In genomic region chr15:40858706-40859105, GRCh38 we compare ENCODE assay signal across 19 cellular contexts. TPM values are rescaled to one million over a fixed set of nuclear protein-coding genes. Genes with fewer than 3 reads are reported as not detected.
DNase-seq lines count a peak whose midpoint lies in the region; ATAC-seq and TF ChIP-seq lines count a peak whose summit lies in the region.
"Had no signal": no experiment of that assay in that cellular context is flagged by ENCODE, and none has a peak within 500 bp of the region (broad histone marks: within the 10 kb centered on the region; RNA-seq: fewer than 3 reads in every experiment).

No MANE protein-coding gene starts in this region.

- H2BK12ac ChIP-seq in mesenchymal stem cell (ENCODE audit: low read length in 2 of 2) = no peak overlapping the region

- TF ChIP-seq RAD21 in IMR-90 (IDR thresholded peaks at IDR 0.05; ENCODE audit: low read length) = no peak

- H3K27me3 ChIP-seq in IMR-90 (ENCODE audit: control insufficient read depth, insufficient read depth, low read length) = peaks cover 11% of the 10 kb centered on the region
- H3K27me3 ChIP-seq in adrenal gland = no peaks in the 10 kb centered on the region
- peaks cover 0 to 45% of the 10 kb centered on the region in 2 experiments for H3K27me3 ChIP-seq in mesenchymal stem cell (ENCODE audit: control insufficient read depth in 1 of 2, insufficient read depth in 1 of 2, low read length in 2 of 2)
- no peaks in the 10 kb centered on the region for H3K27me3 ChIP-seq in transverse colon
- H3K27me3 ChIP-seq in lower lobe of right lung (ENCODE audit: low read depth) = no peaks in the 10 kb centered on the region
- H3K27me3 ChIP-seq: upper lobe of left lung had no signal

- DNase-seq in IMR-90 (no peak), adrenal gland (peak in 5 of 7 donors; percentile 30 to 67 (median 38)), mesenchymal stem cell (no peak), transverse colon (no peak), lower lobe of right lung (no peak), NCI-H82 treated with DMSO at 0.1 percent for 48 hours (lab: John Stamatoyannopoulos, UW; ENCODE audit: unreplicated experiment) (no peak), hepatic stellate cell (ENCODE audit: low spot score) (no peak)
- DNase-seq: NCI-H2107, sigmoid colon had no signal

- H3K9me1 ChIP-seq in IMR-90 (ENCODE audit: insufficient read depth, low read length) = peaks cover 3% of the 10 kb centered on the region; the same call in 1 of the 2 replicates

- intact Hi-C loops in IMR-90 (cut with micrococcal nuclease) (no loop called here), adrenal gland (cut with DNase I) (loop anchor here (2.0 to 5.0 kb wide), 2 partner anchors 34 kb away; partner anchors contain the start of gene VPS18 (in 1 of the 2)), transverse colon (cut with DNase I; ENCODE audit: low total_unique reads) (loop anchor here (2.0 kb wide), 1 partner anchor 34 kb away; no protein-coding TSS in a partner anchor), lower lobe of right lung (cut with DNase I) (no loop called here)

- H3K18ac ChIP-seq in IMR-90 (ENCODE audit: low read depth, low read length) (no peak overlapping the region), mesenchymal stem cell (ENCODE audit: low read depth in 1 of 2, low read length in 2 of 2) (no peak overlapping the region)

- no peak for TF ChIP-seq POLR2A in IMR-90 (IDR thresholded peaks at IDR 0.05; ENCODE audit: low read depth, low read length)
- no peak for TF ChIP-seq POLR2A in adrenal gland (IDR thresholded peaks at IDR 0.05)
- TF ChIP-seq POLR2A in transverse colon (IDR thresholded peaks at IDR 0.05) = no peak

- H3K14ac ChIP-seq in IMR-90 (replicated peaks; ENCODE audit: low read depth, low read length) (no peak overlapping the region), mesenchymal stem cell (ENCODE audit: low read length in 2 of 2) (no peak overlapping the region)

- TF ChIP-seq CTCF in IMR-90 (conservative IDR thresholded peaks at IDR 0.05; ENCODE audit: low read depth, low read length) (no peak), adrenal gland (IDR thresholded peaks at IDR 0.05) (no peak), transverse colon (IDR thresholded peaks at IDR 0.05) (no peak), lower lobe of right lung (IDR thresholded peaks at IDR 0.05) (no peak)

- in situ Hi-C loops in IMR-90 (cut with MboI; ENCODE audit: low sequenced_read_pairs) (loop anchor here (5.0 kb wide), 1 partner anchor 34 kb away; the partner anchor contains the start of gene VPS18), transverse colon (cut with MboI; ENCODE audit: low pct_ligation_motif_present in 1 of 4, low pct_unique_long_range_greater_than_20kb in 1 of 4, low sequenced_read_pairs in 3 of 4) (loop anchor here in 1 of 4 donors (5.0 kb wide), 1 partner anchor 34 kb away; the partner anchor contains the start of gene VPS18)

- H3K79me1 ChIP-seq in IMR-90 (ENCODE audit: low read depth in 1 of 2, low read length in 2 of 2) (no peaks in the 10 kb centered on the region), mesenchymal stem cell (replicated peaks; ENCODE audit: low read length, poor library complexity, severe bottlenecking) (no peaks in the 10 kb centered on the region)

- H3K4me3 ChIP-seq in IMR-90 (ENCODE audit: insufficient read depth, low read depth, low read length) (no peak overlapping the region), adrenal gland (no peak overlapping the region), mesenchymal stem cell (ENCODE audit: insufficient read depth in 1 of 2, low read depth in 1 of 2, low read length in 2 of 2) (no peak overlapping the region), transverse colon (no peak overlapping the region), lower lobe of right lung (no peak overlapping the region)
- H3K4me3 ChIP-seq: dorsolateral prefrontal cortex, prostate gland, sigmoid colon, upper lobe of left lung had no signal

- CTCF ChIA-PET in IMR-90 (lab: Yijun Ruan, JAX) = interaction anchor here (0.5 to 5.0 kb wide), 12 partner anchors 9 to 289 kb away, joined by 3 to 44 read pairs (median 6); partner anchors contain the start of genes RHOV and VPS18

- H2BK15ac ChIP-seq in IMR-90 (ENCODE audit: low read depth, low read length) (no peak overlapping the region), mesenchymal stem cell (ENCODE audit: low read depth, poor library complexity, severe bottlenecking) (no peak overlapping the region)

- H4K91ac ChIP-seq in IMR-90 (ENCODE audit: insufficient read depth, low read depth, low read length) = no peak overlapping the region
- peak overlapping the region; percentile 30 for H4K91ac ChIP-seq in mesenchymal stem cell (ENCODE audit: low read length)

- H3K4ac ChIP-seq in IMR-90 (ENCODE audit: low read depth, low read length) (no peak overlapping the region), mesenchymal stem cell (ENCODE audit: low read depth in 1 of 2, low read length in 2 of 2) (no peak overlapping the region)

- no peak overlapping the region for H4K5ac ChIP-seq in IMR-90 (ENCODE audit: low read depth, low read length)

- TF ChIP-seq EP300 in transverse colon (IDR thresholded peaks at IDR 0.05; ENCODE audit: low read depth) = no peak

- no peaks in the 10 kb centered on the region for H3K4me1 ChIP-seq in IMR-90 (ENCODE audit: control insufficient read depth, insufficient read depth, low read length)
- peaks cover 0 to 5% of the 10 kb centered on the region in 2 donors for H3K4me1 ChIP-seq in adrenal gland (replicated peaks in 1 of 2)
- H3K4me1 ChIP-seq in mesenchymal stem cell (ENCODE audit: control insufficient read depth, insufficient read depth, low read depth, low read length) = peaks cover 7% of the 10 kb centered on the region
- H3K4me1 ChIP-seq in transverse colon = peaks cover 3 to 50% (median 42%) of the 10 kb centered on the region in 4 donors
- peaks cover 23% of the 10 kb centered on the region for H3K4me1 ChIP-seq in lower lobe of right lung

- H2AK9ac ChIP-seq in IMR-90 (replicated peaks; ENCODE audit: low read depth, low read length, poor library complexity) = peak overlapping the region; percentile 65

- H3K4me2 ChIP-seq in IMR-90 (ENCODE audit: low read depth, low read length) (no peak overlapping the region), mesenchymal stem cell (ENCODE audit: low read length, poor library complexity, severe bottlenecking) (no peak overlapping the region)

- H2BK5ac ChIP-seq in IMR-90 (ENCODE audit: low read depth, low read length, poor library complexity, severe bottlenecking) = no peak overlapping the region
- no peak overlapping the region for H2BK5ac ChIP-seq in mesenchymal stem cell (ENCODE audit: low read depth, low read length, poor library complexity, severe bottlenecking)

- H3K27ac ChIP-seq in IMR-90 (ENCODE audit: insufficient read depth, low read length) (no peak overlapping the region), adrenal gland (no peak overlapping the region), mesenchymal stem cell (ENCODE audit: low read length, poor library complexity, severe bottlenecking) (no peak overlapping the region), transverse colon (peak overlapping the region in 3 of 4 donors; percentile 2 to 83 (median 74)), lower lobe of right lung (no peak overlapping the region)
- H3K27ac ChIP-seq: dorsolateral prefrontal cortex, RWPE1, sigmoid colon had no signal

- POLR2A ChIA-PET in IMR-90 (lab: Charles Lee; ENCODE audit: unreplicated experiment) = no interaction called here

- no TSS peak for BruUV-seq in IMR-90 (replicated peaks; lab: Mats Ljungman, UMichigan)

- dilution Hi-C loops in IMR-90 (cut with HindIII; ENCODE audit: low sequenced_read_pairs, unreplicated experiment) = no loop called here

- WGBS in IMR-90 (ENCODE audit: extremely low coverage in 2 of 2, insufficient read length in 1 of 2), 2 experiments = 100% methylated on average over 1 of the region's 10 CpGs; no CpG with 5 or more reads in 1 of the 2 experiments
- WGBS in adrenal gland, 4 donors = 39 to 57% (median 46%) methylated on average over 10 of the region's 10 CpGs
- 80% methylated on average over 10 of the region's 10 CpGs for WGBS in mesenchymal stem cell
- WGBS in transverse colon (ENCODE audit: low coverage in 1 of 2), 2 donors = 63 to 100% methylated on average over 1 to 10 of the region's 10 CpGs

- H4K8ac ChIP-seq in IMR-90 (ENCODE audit: low read depth in 2 of 2, low read length in 2 of 2) (no peak overlapping the region), mesenchymal stem cell (ENCODE audit: low read length) (no peak overlapping the region)

- no peak for ATAC-seq in IMR-90 (ENCODE audit: low read depth)
- ATAC-seq in lower lobe of right lung = no peak

- no peak overlapping the region for H3K56ac ChIP-seq in IMR-90 (ENCODE audit: extremely low read depth, insufficient read depth, low read length)

- H2BK20ac ChIP-seq in IMR-90 (ENCODE audit: low read depth, low read length) = 0 out of 2 replicates have a peak overlapping the region, but pooled peaks have one; percentile 3

- H2AFZ ChIP-seq in IMR-90 (replicated peaks; ENCODE audit: low read length, poor library complexity) (peak overlapping the region; percentile 43), mesenchymal stem cell (ENCODE audit: low read depth, low read length) (no peak overlapping the region)

- H3K9me3 ChIP-seq in IMR-90 (ENCODE audit: control insufficient read depth, insufficient read depth, low read length) (no peaks in the 10 kb centered on the region), adrenal gland (replicated peaks in 1 of 3) (no peaks in the 10 kb centered on the region), mesenchymal stem cell (ENCODE audit: control insufficient read depth, low read length) (no peaks in the 10 kb centered on the region), transverse colon (no peaks in the 10 kb centered on the region), lower lobe of right lung (no peaks in the 10 kb centered on the region)
- H3K9me3 ChIP-seq: prostate gland, sigmoid colon, upper lobe of left lung had no signal

- no peaks in the 10 kb centered on the region for H3K36me3 ChIP-seq in IMR-90 (ENCODE audit: control insufficient read depth, insufficient read depth, low read length)
- no peaks in the 10 kb centered on the region for H3K36me3 ChIP-seq in adrenal gland (replicated peaks in 1 of 2)
- H3K36me3 ChIP-seq in mesenchymal stem cell (ENCODE audit: control insufficient read depth in 1 of 2, insufficient read depth in 2 of 2, low read depth in 1 of 2, low read length in 2 of 2) = peaks cover 0 to 29% of the 10 kb centered on the region in 2 experiments
- peaks cover 0 to 7% (median 0%) of the 10 kb centered on the region in 4 donors for H3K36me3 ChIP-seq in transverse colon
- H3K36me3 ChIP-seq in lower lobe of right lung = peaks cover 36% of the 10 kb centered on the region
- H3K36me3 ChIP-seq: sigmoid colon, WERI-Rb-1 had no signal

- H3K23ac ChIP-seq in IMR-90 (ENCODE audit: low read depth, low read length) (no peak overlapping the region), mesenchymal stem cell (ENCODE audit: low read length in 2 of 2) (no peak overlapping the region)

- H2BK120ac ChIP-seq in IMR-90 (ENCODE audit: low read depth, low read length) (no peak overlapping the region), mesenchymal stem cell (ENCODE audit: low read depth, low read length) (no peak overlapping the region)

- H4K20me1 ChIP-seq in IMR-90 (ENCODE audit: insufficient read depth, low read length) = no peaks in the 10 kb centered on the region; the same call in 1 of the 2 replicates

- H2AK5ac ChIP-seq in IMR-90 (ENCODE audit: low read depth, low read length) = no peak overlapping the region
- H2AK5ac ChIP-seq in mesenchymal stem cell (ENCODE audit: low read length, severe bottlenecking) = no peak overlapping the region

- H3K9ac ChIP-seq in IMR-90 (ENCODE audit: low read depth, low read length) (no peak overlapping the region), mesenchymal stem cell (ENCODE audit: low read length) (no peak overlapping the region)

RNA-seq across cellular contexts. Expression of gene SPINT1, which starts 14.9 kb away (rescaled TPM):
- total RNA-seq in IMR-90 (2012; rRNA removed) = 0.56 and 0.90 TPM in 2 replicates
- 1.8 and 2.1 TPM in 2 replicates for polyA plus RNA-seq in IMR-90 (2012; rRNA removed)
- polyA plus RNA-seq in IMR-90 (2012; cell fraction: cytosol; rRNA removed) = 2.3 and 3.1 TPM in 2 replicates
- 2.5 and 5.8 TPM in 2 replicates for polyA plus RNA-seq in IMR-90 (2012; cell fraction: nucleus; rRNA removed; ENCODE audit: low replicate concordance)
- 1 to 10 TPM in 6 of 8 donors, under 1 TPM in 2; 0.67 to 5.1 (median 1.6) TPM for total RNA-seq in adrenal gland
- polyA plus RNA-seq in adrenal gland = 1 to 10 TPM in 2 of 3 donors, under 1 TPM in 1; 0.46 to 1.3 (median 1.1) TPM
- polyA plus RNA-seq in mesenchymal stem cell (2013, experiment 1 of 2) = 2.3 TPM
- polyA plus RNA-seq in mesenchymal stem cell (2013, experiment 2 of 2) = 1.7 TPM
- 100 to 1,000 TPM; 285 to 729 (median 580) TPM for total RNA-seq in transverse colon
- total RNA-seq in lower lobe of right lung = 76.5 TPM
- total RNA-seq: LHCN-M2 had no signal

RNA-seq across cellular contexts. Expression of gene RHOV, which starts 15.3 kb away (rescaled TPM):
- total RNA-seq in IMR-90 (2012; rRNA removed) (not detected in 2 replicates), adrenal gland (under 1 TPM in 2 of 8 donors, not detected in 6; 0.11 to 0.34 TPM), transverse colon (1 to 10 TPM; 2.7 to 6.7 (median 4.0) TPM), lower lobe of right lung (1.5 TPM)
- polyA plus RNA-seq in IMR-90 (2012; rRNA removed) (0.07 and 0.10 TPM in 2 replicates), adrenal gland (under 1 TPM in 2 of 3 donors, not detected in 1; 0.13 to 0.16 TPM)
- 0.05 TPM in 1 of 2 replicates, not detected in the other for polyA plus RNA-seq in IMR-90 (2012; cell fraction: cytosol; rRNA removed)
- polyA plus RNA-seq in IMR-90 (2012; cell fraction: nucleus; rRNA removed; ENCODE audit: low replicate concordance) = 0.48 and 0.57 TPM in 2 replicates
- 0.06 TPM for polyA plus RNA-seq in mesenchymal stem cell (2013, experiment 1 of 2)
- polyA plus RNA-seq in mesenchymal stem cell (2013, experiment 2 of 2) = 0.04 TPM
- total RNA-seq: LHCN-M2, sigmoid colon, T-cell had no signal

RNA-seq across cellular contexts. Expression of gene PPP1R14D, which starts 30.2 kb away (rescaled TPM):
- total RNA-seq in IMR-90 (2012; rRNA removed) (not detected in 2 replicates), adrenal gland (not detected), transverse colon (100 to 1,000 TPM in 3 of 4 donors, 10 to 100 TPM in 1; 19.5 to 256 (median 144) TPM), lower lobe of right lung (0.53 TPM)
- polyA plus RNA-seq in IMR-90 (2012; rRNA removed) (not detected in 2 replicates), adrenal gland (not detected)
- not detected in 2 replicates for polyA plus RNA-seq in IMR-90 (2012; cell fraction: cytosol; rRNA removed)
- polyA plus RNA-seq in IMR-90 (2012; cell fraction: nucleus; rRNA removed; ENCODE audit: low replicate concordance) = not detected in 2 replicates
- polyA plus RNA-seq in mesenchymal stem cell (2013, experiment 1 of 2) = not detected
- polyA plus RNA-seq in mesenchymal stem cell (2013, experiment 2 of 2) = not detected
- total RNA-seq: activated CD4-positive, alpha-beta T cell treated with anti-CD3 and anti-CD28 coated beads, Interleukin-2, amount 10 ng/mL, durations not matched to agents 24 days and 14 days; activated CD8-positive, alpha-beta memory T cell treated with anti-CD3 and anti-CD28 coated beads for 36 hours; cerebellum; dorsolateral prefrontal cortex; LHCN-M2; sigmoid colon; T-cell had no signal

RNA-seq across cellular contexts. Expression of gene VPS18, which starts 35.5 kb away (rescaled TPM):
- 30.0 and 32.3 TPM in 2 replicates for total RNA-seq in IMR-90 (2012; rRNA removed)
- polyA plus RNA-seq in IMR-90 (2012; rRNA removed) = 19.3 and 20.8 TPM in 2 replicates
- 15.0 and 19.5 TPM in 2 replicates for polyA plus RNA-seq in IMR-90 (2012; cell fraction: cytosol; rRNA removed)
- polyA plus RNA-seq in IMR-90 (2012; cell fraction: nucleus; rRNA removed; ENCODE audit: low replicate concordance) = 15.5 and 29.3 TPM in 2 replicates
- 10 to 100 TPM; 22.4 to 43.4 (median 35.0) TPM for total RNA-seq in adrenal gland
- 10 to 100 TPM in 1 of 3 donors, 1 to 10 TPM in 2; 8.9 to 16.0 (median 10.0) TPM for polyA plus RNA-seq in adrenal gland
- 30.6 TPM for polyA plus RNA-seq in mesenchymal stem cell (2013, experiment 1 of 2)
- 29.8 TPM for polyA plus RNA-seq in mesenchymal stem cell (2013, experiment 2 of 2)
- 10 to 100 TPM; 18.3 to 58.7 (median 21.0) TPM for total RNA-seq in transverse colon
- 24.0 TPM for total RNA-seq in lower lobe of right lung

RNA-seq across cellular contexts. Expression of gene DNAJC17, which starts 51.4 kb away (rescaled TPM):
- total RNA-seq in IMR-90 (2012; rRNA removed) = 58.3 and 107 TPM in 2 replicates
- polyA plus RNA-seq in IMR-90 (2012; rRNA removed) = 58.6 and 77.1 TPM in 2 replicates
- 36.7 and 109 TPM in 2 replicates for polyA plus RNA-seq in IMR-90 (2012; cell fraction: cytosol; rRNA removed)
- polyA plus RNA-seq in IMR-90 (2012; cell fraction: nucleus; rRNA removed; ENCODE audit: low replicate concordance) = 46.7 and 66.8 TPM in 2 replicates
- total RNA-seq in adrenal gland = 10 to 100 TPM; 27.4 to 88.6 (median 39.4) TPM
- 100 to 1,000 TPM in 2 of 3 donors, 10 to 100 TPM in 1; 33.0 to 174 (median 170) TPM for polyA plus RNA-seq in adrenal gland
- polyA plus RNA-seq in mesenchymal stem cell (2013, experiment 1 of 2) = 36.9 TPM
- 39.3 TPM for polyA plus RNA-seq in mesenchymal stem cell (2013, experiment 2 of 2)
- total RNA-seq in transverse colon = 10 to 100 TPM in 3 of 4 donors, 1 to 10 TPM in 1; 6.0 to 56.9 (median 22.3) TPM
- total RNA-seq in lower lobe of right lung = 28.4 TPM

Comparison
In these comparisons a context has a peak if more than half of its experiments do, and no peak if none do; other contexts are left out.
1. DNase-seq: peak in adrenal gland (5 of 7); none in IMR-90 (single experiment), mesenchymal stem cell (single experiment), transverse colon (single experiment), lower lobe of right lung (single experiment), NCI-H82 treated with DMSO at 0.1 percent for 48 hours (single experiment) and hepatic stellate cell (single experiment).
2. H3K27ac ChIP-seq: peak in transverse colon (3 of 4); none in IMR-90 (single experiment), adrenal gland (0 of 5), mesenchymal stem cell (single experiment) and lower lobe of right lung (single experiment).
3. RNA of gene SPINT1, which starts 14.9 kb away (total RNA-seq): 285 to 729 TPM in transverse colon and 76.5 TPM in lower lobe of right lung (single experiment); 0.67 to 5.1 TPM in adrenal gland and 0.56 to 0.90 TPM in IMR-90; every median in the first group is over 10 times any median in the second.
4. RNA of gene PPP1R14D, which starts 30.2 kb away (total RNA-seq): 19.5 to 256 TPM in transverse colon; 0.53 TPM in lower lobe of right lung (single experiment), not detected in IMR-90 and not detected in adrenal gland; every median in the first group is over 10 times any median in the second.
5. intact Hi-C loops: an anchor here in adrenal gland (2.0 to 5.0 kb wide) and transverse colon (2.0 kb wide); none called in IMR-90 and lower lobe of right lung.